In genomic region chr4:20193522-20193902, GRCh38 we compare ENCODE assay signal across 20 cellular contexts. TPM values are rescaled to one million over a fixed set of nuclear protein-coding genes. Genes with fewer than 3 reads are reported as not detected.
DNase-seq lines count a peak whose midpoint lies in the region; ATAC-seq and TF ChIP-seq lines count a peak whose summit lies in the region.
"Had no signal": no experiment of that assay in that cellular context is flagged by ENCODE, and none has a peak within 500 bp of the region (broad histone marks: within the 10 kb centered on the region; RNA-seq: fewer than 3 reads in every experiment).

No MANE protein-coding gene starts in this region.

- no peak for TF ChIP-seq CTCF in RWPE2 (IDR thresholded peaks at IDR 0.05; ENCODE audit: poor library complexity, severe bottlenecking)
- no peak for TF ChIP-seq CTCF in esophagus muscularis mucosa (IDR thresholded peaks at IDR 0.05)

- H3K4me1 ChIP-seq in RWPE2 (ENCODE audit: insufficient read depth, poor library complexity, severe bottlenecking): peaks cover 39% of the 10 kb centered on the region
- H3K4me1 ChIP-seq in esophagus muscularis mucosa: peaks cover 0 to 14% (median 0%) of the 10 kb centered on the region in 4 donors
- H3K4me1 ChIP-seq in urinary bladder (ENCODE audit: insufficient read depth): no peaks in the 10 kb centered on the region
- H3K4me1 ChIP-seq: BLaER1 had no signal

- TF ChIP-seq POLR2A in esophagus muscularis mucosa (IDR thresholded peaks at IDR 0.05; ENCODE audit: low read depth): no peak

- DNase-seq in RWPE2 (ENCODE audit: low spot score) (no peak), esophagus muscularis mucosa (ENCODE audit: extremely low spot score) (no peak), left kidney (ENCODE audit: low read depth, low spot score) (peak; percentile 19)
- no peak for DNase-seq in stimulated activated CD4-positive, alpha-beta T cell treated with anti-CD3 and anti-CD28 coated beads, Interleukin-2, amount 100 ng/mL, for 48 hours
- DNase-seq: activated CD4-positive, alpha-beta memory T cell treated with anti-CD3 and anti-CD28 coated beads, Interleukin-2, amount 10 ng/mL, durations not matched to agents 7 days and 5 days; activated naive CD8-positive, alpha-beta T cell treated with anti-CD3 and anti-CD28 coated beads, Interleukin-2, amount 10 ng/mL, durations not matched to agents 7 days and 5 days; activated T-cell treated with anti-CD3 and anti-CD28 coated beads, Interleukin-2, amount 50 U/mL, for 72 hours; naive thymus-derived CD4-positive, alpha-beta T cell; NCI-H1092 treated with DMSO at 0.1 percent for 48 hours; NCI-H2107; NCI-H748 treated with DMSO at 0.1 percent for 48 hours; T-helper 1 cell; tibial artery had no signal

- H3K27me3 ChIP-seq in RWPE2 (ENCODE audit: insufficient read depth, poor library complexity, severe bottlenecking) (no peaks in the 10 kb centered on the region), esophagus muscularis mucosa (no peaks in the 10 kb centered on the region)
- H3K27me3 ChIP-seq: BLaER1, cardiac muscle cell, tibial artery had no signal

- H3K4me3 ChIP-seq in RWPE2 (ENCODE audit: severe bottlenecking) (no peak overlapping the region), esophagus muscularis mucosa (no peak overlapping the region), urinary bladder (ENCODE audit: low read depth, low read length) (no peak overlapping the region)
- H3K4me3 ChIP-seq: BLaER1, cardiac muscle cell, lung, tibial artery had no signal

- 0 out of 2 replicates have a peak, but pooled peaks cover 3% of the 10 kb centered on the region for H3K36me3 ChIP-seq in RWPE2 (ENCODE audit: low read depth)
- H3K36me3 ChIP-seq in esophagus muscularis mucosa: no peaks in the 10 kb centered on the region
- no peaks in the 10 kb centered on the region for H3K36me3 ChIP-seq in urinary bladder (ENCODE audit: insufficient read depth)
- H3K36me3 ChIP-seq: BLaER1, cardiac muscle cell, tibial artery had no signal

- ATAC-seq in RWPE2 (ENCODE audit: low read depth) (no peak; the same call in 2 of the 3 replicates), HG03432 (IDR thresholded peaks at IDR 0.05; ENCODE audit: unreplicated experiment) (no peak), HG03025 (IDR thresholded peaks at IDR 0.05; ENCODE audit: low FRiP score, unreplicated experiment) (no peak)
- ATAC-seq: activated T-cell treated with anti-CD3 and anti-CD28 coated beads, Interleukin-2, amount 50 U/mL, for 72 hours; naive thymus-derived CD4-positive, alpha-beta T cell had no signal

- H3K27ac ChIP-seq in RWPE2 (ENCODE audit: poor library complexity, severe bottlenecking) (peak overlapping the region; percentile 97), esophagus muscularis mucosa (replicated peaks in 1 of 4) (peak overlapping the region in 3 of 4 donors; percentile 37 to 48 (median 37)), urinary bladder (ENCODE audit: low read depth) (peak overlapping the region; percentile 12)
- H3K27ac ChIP-seq: BLaER1, cardiac muscle cell, VCaP had no signal

- 72% methylated on average over 1 of the region's 1 CpG for WGBS in esophagus muscularis mucosa
- 38% methylated on average over 1 of the region's 1 CpG for WGBS in urinary bladder

- no peak for TF ChIP-seq EP300 in esophagus muscularis mucosa (IDR thresholded peaks at IDR 0.05)

- H3K9me3 ChIP-seq in RWPE2 (ENCODE audit: severe bottlenecking): no peaks in the 10 kb centered on the region
- H3K9me3 ChIP-seq in esophagus muscularis mucosa: no peaks in the 10 kb centered on the region
- H3K9me3 ChIP-seq: BLaER1, tibial artery had no signal

- intact Hi-C loops in esophagus muscularis mucosa (cut with DNase I): no loop called here

RNA-seq across cellular contexts. Expression of gene SLIT2, which starts 58.2 kb away (rescaled TPM):
- total RNA-seq in esophagus muscularis mucosa (100 to 1,000 TPM in 1 of 4 donors, 10 to 100 TPM in 3; 82.3 to 101 (median 92.0) TPM), urinary bladder (125 TPM)
- polyA plus RNA-seq in urinary bladder: 30.5 TPM
- total RNA-seq: activated CD4-positive, alpha-beta memory T cell treated with anti-CD3 and anti-CD28 coated beads, Interleukin-2, amount 10 ng/mL, durations not matched to agents 7 days and 5 days; activated naive CD8-positive, alpha-beta T cell treated with anti-CD3 and anti-CD28 coated beads, Interleukin-2, amount 10 ng/mL, durations not matched to agents 7 days and 5 days; activated T-cell treated with anti-CD3 and anti-CD28 coated beads, Interleukin-2, amount 50 U/mL, for 72 hours; naive thymus-derived CD4-positive, alpha-beta T cell had no signal
- polyA plus RNA-seq: naive thymus-derived CD4-positive, alpha-beta T cell had no signal

Comparison
In these comparisons a context has a peak if more than half of its experiments do, and no peak if none do; other contexts are left out.
1. H3K27ac ChIP-seq: peak in every context shown above with its lines; median percentile 97 in RWPE2; 37 in esophagus muscularis mucosa; 12 in urinary bladder.